In genomic region chr20:25118529-25118928, GRCh38 we compare ENCODE assay signal across 30 cellular contexts. TPM values are rescaled to one million over a fixed set of nuclear protein-coding genes. Genes with fewer than 3 reads are reported as not detected.
"Had no signal": no experiment of that assay in that cellular context is flagged by ENCODE, and none has a peak within 500 bp of the region (broad histone marks: within the 10 kb centered on the region; RNA-seq: fewer than 3 reads in every experiment).

No MANE protein-coding gene starts in this region.

- FAIRE-seq: astrocyte had no signal

- ATAC-seq: activated CD8-positive, alpha-beta T cell treated with anti-CD3 and anti-CD28 coated beads for 36 hours; body of pancreas; PC-3 had no signal

- H3K27ac Mint-ChIP-seq: activated CD8-positive, alpha-beta T cell treated with anti-CD3 and anti-CD28 coated beads for 36 hours; activated naive CD4-positive, alpha-beta T cell treated with anti-CD3 and anti-CD28 coated beads, Interleukin-2, amount 50 U/mL, for 24 hours; activated naive CD8-positive, alpha-beta T cell treated with anti-CD3 and anti-CD28 coated beads, Interleukin-2, amount 10 ng/mL, durations not matched to agents 7 days and 5 days; activated T-cell treated with anti-CD3 and anti-CD28 coated beads, Interleukin-2, amount 50 U/mL, for 24 hours; activated T-helper 2 cell treated with anti-CD3 and anti-CD28 coated beads, Interferon-gamma antibody, Interleukin-2, Interleukin-4, amounts not matched to agents 10 μg/mL and 5 μg/mL and 100 μg/mL, durations not matched to agents 14 hours and 24 hours and 36 hours had no signal

- H3K9me3 ChIP-seq: body of pancreas, breast epithelium, MG63, Peyer's patch had no signal

- H3K27ac ChIP-seq: body of pancreas, breast epithelium, Peyer's patch had no signal

- H3K27me3 Mint-ChIP-seq: activated CD8-positive, alpha-beta T cell treated with anti-CD3 and anti-CD28 coated beads for 36 hours had no signal

- H3K4me3 ChIP-seq: body of pancreas, breast epithelium, MG63, Peyer's patch had no signal

- H3K4me1 ChIP-seq: breast epithelium had no signal

- H3K4me3 Mint-ChIP-seq: activated CD8-positive, alpha-beta T cell treated with anti-CD3 and anti-CD28 coated beads for 36 hours; activated naive CD4-positive, alpha-beta T cell treated with anti-CD3 and anti-CD28 coated beads, Interleukin-2, amount 50 U/mL, for 24 hours; activated naive CD8-positive, alpha-beta T cell treated with anti-CD3 and anti-CD28 coated beads, Interleukin-2, amount 10 ng/mL, durations not matched to agents 7 days and 5 days; activated T-cell treated with anti-CD3 and anti-CD28 coated beads, Interleukin-2, amount 50 U/mL, for 24 hours had no signal

- H3K4me1 Mint-ChIP-seq: activated naive CD4-positive, alpha-beta T cell treated with anti-CD3 and anti-CD28 coated beads, Interleukin-2, amount 50 U/mL, for 24 hours; activated naive CD8-positive, alpha-beta T cell treated with anti-CD3 and anti-CD28 coated beads, Interleukin-2, amount 10 ng/mL, durations not matched to agents 7 days and 5 days had no signal

- H3K27me3 ChIP-seq: body of pancreas, breast epithelium, MG63, Peyer's patch had no signal

- H3K36me3 Mint-ChIP-seq: activated naive CD4-positive, alpha-beta T cell treated with anti-CD3 and anti-CD28 coated beads, Interleukin-2, amount 50 U/mL, for 24 hours; activated naive CD8-positive, alpha-beta T cell treated with anti-CD3 and anti-CD28 coated beads, Interleukin-2, amount 10 ng/mL, durations not matched to agents 7 days and 5 days had no signal

- H3K9me3 Mint-ChIP-seq: activated CD8-positive, alpha-beta T cell treated with anti-CD3 and anti-CD28 coated beads for 36 hours; activated naive CD4-positive, alpha-beta T cell treated with anti-CD3 and anti-CD28 coated beads, Interleukin-2, amount 50 U/mL, for 24 hours; activated naive CD8-positive, alpha-beta T cell treated with anti-CD3 and anti-CD28 coated beads, Interleukin-2, amount 10 ng/mL, durations not matched to agents 7 days and 5 days; activated T-cell treated with anti-CD3 and anti-CD28 coated beads, Interleukin-2, amount 50 U/mL, for 24 hours; activated T-helper 2 cell treated with anti-CD3 and anti-CD28 coated beads, Interferon-gamma antibody, Interleukin-2, Interleukin-4, amounts not matched to agents 10 μg/mL and 5 μg/mL and 100 μg/mL, durations not matched to agents 14 hours and 24 hours and 36 hours had no signal

- H3K36me3 ChIP-seq: breast epithelium, MG63, Peyer's patch had no signal

- DNase-seq: activated CD4-positive, alpha-beta T cell treated with anti-CD3 and anti-CD28 coated beads for 1 hour; activated CD4-positive, alpha-beta T cell treated with anti-CD3 and anti-CD28 coated beads for 48 hours; activated CD4-positive, CD25-positive, alpha-beta regulatory T cell; activated CD8-positive, alpha-beta T cell treated with anti-CD3 and anti-CD28 coated beads for 36 hours; activated gamma-delta T cell; activated naive CD4-positive, alpha-beta T cell treated with Interleukin-2 at 50 U/mL for 16 hours; activated naive CD8-positive, alpha-beta T cell treated with anti-CD3 and anti-CD28 coated beads, Interleukin-2, amount 10 ng/mL, durations not matched to agents 7 days and 5 days; activated T-cell treated with anti-CD3 and anti-CD28 coated beads, Interleukin-2, amount 50 U/mL, for 24 hours; body of pancreas; MG63; NCI-H1048; NCI-H1105 treated with DMSO at 0.1 percent for 48 hours; NCI-H1436; NCI-H1694; NCI-H1930; NCI-H2081 treated with DMSO at 0.1 percent for 48 hours; NCI-H345; NCI-H524 treated with DMSO at 0.1 percent for 48 hours; PC-3; Peyer's patch; RPMI8226; SW 1271; T-helper 1 cell; T-helper 2 cell; T-helper 9 cell had no signal

RNA-seq across cellular contexts. Expression of gene VSX1, which starts 36.6 kb away (rescaled TPM):
- total RNA-seq: activated CD8-positive, alpha-beta T cell treated with anti-CD3 and anti-CD28 coated beads for 36 hours; activated naive CD8-positive, alpha-beta T cell treated with anti-CD3 and anti-CD28 coated beads, Interleukin-2, amount 10 ng/mL, durations not matched to agents 7 days and 5 days; activated T-helper 2 cell treated with anti-CD3 and anti-CD28 coated beads, Interferon-gamma antibody, Interleukin-2, Interleukin-4, amounts not matched to agents 10 μg/mL and 5 μg/mL and 100 μg/mL, durations not matched to agents 14 hours and 24 hours and 36 hours; astrocyte; NCI-H460; PC-3; Peyer's patch had no signal
